In genomic region chr17:6497496-6498221, GRCh38 we compare ENCODE assay signal across 16 cellular contexts. TPM values are rescaled to one million over a fixed set of nuclear protein-coding genes. Genes with fewer than 3 reads are reported as not detected.
DNase-seq lines count a peak whose midpoint lies in the region; ATAC-seq and TF ChIP-seq lines count a peak whose summit lies in the region.
"Had no signal": no experiment of that assay in that cellular context is flagged by ENCODE, and none has a peak within 500 bp of the region (broad histone marks: within the 10 kb centered on the region; RNA-seq: fewer than 3 reads in every experiment).

No MANE protein-coding gene starts in this region.

- no peaks in the 10 kb centered on the region for H3K36me3 ChIP-seq in right atrium auricular region
- H3K36me3 ChIP-seq in gastroesophageal sphincter, result peaks cover 0 to 6% of the 10 kb centered on the region in 2 donors
- H3K36me3 ChIP-seq: prostate gland, tibial artery had no signal

- H3K27ac ChIP-seq in right atrium auricular region (no peak overlapping the region), gastroesophageal sphincter (peak overlapping the region in 3 of 4 donors; percentile 1 to 43 (median 31))
- H3K27ac ChIP-seq: GM23248, prostate gland, tibial artery had no signal

- H3K9me3 ChIP-seq in right atrium auricular region, result no peaks in the 10 kb centered on the region
- H3K9me3 ChIP-seq in gastroesophageal sphincter, result no peaks in the 10 kb centered on the region
- H3K9me3 ChIP-seq: prostate gland, tibial artery had no signal

- H3K27me3 ChIP-seq in right atrium auricular region (no peaks in the 10 kb centered on the region), gastroesophageal sphincter (no peaks in the 10 kb centered on the region)

- ATAC-seq in gastroesophageal sphincter (no peak), GM21529 (IDR thresholded peaks at IDR 0.05; ENCODE audit: unreplicated experiment) (no peak)
- ATAC-seq: stimulated activated effector memory CD8-positive, alpha-beta T cell treated with anti-CD3 and anti-CD28 coated beads, Interleukin-12 subunit alpha, Interleukin-12 subunit beta, amount 100 ng/mL, for 72 hours had no signal

- H3K9me3 Mint-ChIP-seq in nephron progenitor cell, result no peaks in the 10 kb centered on the region
- no peaks in the 10 kb centered on the region for H3K9me3 Mint-ChIP-seq in activated T-helper 1 cell treated with anti-CD3 and anti-CD28 coated beads, Interleukin-12 subunit alpha, Interleukin-12 subunit beta, Interleukin-2, Interleukin-4 antibody, amounts not matched to agents 30 ng/mL and 10 ng/mL and 1 ng/mL, durations not matched to agents 14 hours and 24 hours and 36 hours
- H3K9me3 Mint-ChIP-seq: stimulated activated effector memory CD8-positive, alpha-beta T cell treated with anti-CD3 and anti-CD28 coated beads, Interleukin-12 subunit alpha, Interleukin-12 subunit beta, amount 100 ng/mL, for 72 hours had no signal

- no peak for TF ChIP-seq POLR2A in gastroesophageal sphincter (IDR thresholded peaks at IDR 0.05)

- TF ChIP-seq CTCF in right atrium auricular region (IDR thresholded peaks at IDR 0.05), result no peak
- no peak for TF ChIP-seq CTCF in gastroesophageal sphincter (IDR thresholded peaks at IDR 0.05)
- TF ChIP-seq CTCF in nephron progenitor cell (IDR thresholded peaks at IDR 0.05), result no peak
- TF ChIP-seq CTCF in GM20000 (IDR thresholded peaks at IDR 0.05; ENCODE audit: extremely low read depth, missing control alignments), result no peak

- no peaks in the 10 kb centered on the region for H3K27me3 Mint-ChIP-seq in nephron progenitor cell (ENCODE audit: low read depth, poor library complexity)
- peaks cover 10% of the 10 kb centered on the region for H3K27me3 Mint-ChIP-seq in activated T-helper 1 cell treated with anti-CD3 and anti-CD28 coated beads, Interleukin-12 subunit alpha, Interleukin-12 subunit beta, Interleukin-2, Interleukin-4 antibody, amounts not matched to agents 30 ng/mL and 10 ng/mL and 1 ng/mL, durations not matched to agents 14 hours and 24 hours and 36 hours (ENCODE audit: insufficient read depth)
- H3K27me3 Mint-ChIP-seq: activated naive CD8-positive, alpha-beta T cell had no signal

- H3K27ac Mint-ChIP-seq in nephron progenitor cell, result peak overlapping the region; percentile 34
- H3K27ac Mint-ChIP-seq in activated T-helper 1 cell treated with anti-CD3 and anti-CD28 coated beads, Interleukin-12 subunit alpha, Interleukin-12 subunit beta, Interleukin-2, Interleukin-4 antibody, amounts not matched to agents 30 ng/mL and 10 ng/mL and 1 ng/mL, durations not matched to agents 14 hours and 24 hours and 36 hours, result no peak overlapping the region
- H3K27ac Mint-ChIP-seq: activated naive CD8-positive, alpha-beta T cell; stimulated activated effector memory CD8-positive, alpha-beta T cell treated with anti-CD3 and anti-CD28 coated beads, Interleukin-12 subunit alpha, Interleukin-12 subunit beta, amount 100 ng/mL, for 72 hours had no signal

- H3K4me1 Mint-ChIP-seq in nephron progenitor cell, result peaks cover 75% of the 10 kb centered on the region
- peaks cover 19% of the 10 kb centered on the region for H3K4me1 Mint-ChIP-seq in activated T-helper 1 cell treated with anti-CD3 and anti-CD28 coated beads, Interleukin-12 subunit alpha, Interleukin-12 subunit beta, Interleukin-2, Interleukin-4 antibody, amounts not matched to agents 30 ng/mL and 10 ng/mL and 1 ng/mL, durations not matched to agents 14 hours and 24 hours and 36 hours (ENCODE audit: low read depth)

- no peaks in the 10 kb centered on the region for H3K36me3 Mint-ChIP-seq in nephron progenitor cell (ENCODE audit: low read depth)
- no peaks in the 10 kb centered on the region for H3K36me3 Mint-ChIP-seq in activated T-helper 1 cell treated with anti-CD3 and anti-CD28 coated beads, Interleukin-12 subunit alpha, Interleukin-12 subunit beta, Interleukin-2, Interleukin-4 antibody, amounts not matched to agents 30 ng/mL and 10 ng/mL and 1 ng/mL, durations not matched to agents 14 hours and 24 hours and 36 hours (ENCODE audit: low read depth)
- H3K36me3 Mint-ChIP-seq: stimulated activated effector memory CD8-positive, alpha-beta T cell treated with anti-CD3 and anti-CD28 coated beads, Interleukin-12 subunit alpha, Interleukin-12 subunit beta, amount 100 ng/mL, for 72 hours had no signal

- no peak for TF ChIP-seq EP300 in gastroesophageal sphincter (IDR thresholded peaks at IDR 0.05)

- intact Hi-C loops in cardiac septum (cut with DNase I), result no loop called here
- intact Hi-C loops in activated T-helper 1 cell treated with anti-CD3 and anti-CD28 coated beads, Interleukin-12 subunit alpha, Interleukin-12 subunit beta, Interleukin-2, Interleukin-4 antibody, amounts not matched to agents 30 ng/mL and 10 ng/mL and 1 ng/mL, durations not matched to agents 14 hours and 24 hours and 36 hours (cut with micrococcal nuclease), result no loop called here

- peaks cover 0 to 13% of the 10 kb centered on the region in 2 donors for H3K4me1 ChIP-seq in right atrium auricular region
- H3K4me1 ChIP-seq in gastroesophageal sphincter, result peaks cover 0 to 64% (median 2%) of the 10 kb centered on the region in 3 donors
- H3K4me1 ChIP-seq: prostate gland had no signal

- peak overlapping the region; percentile 44 for H3K4me3 Mint-ChIP-seq in nephron progenitor cell
- no peak overlapping the region for H3K4me3 Mint-ChIP-seq in activated T-helper 1 cell treated with anti-CD3 and anti-CD28 coated beads, Interleukin-12 subunit alpha, Interleukin-12 subunit beta, Interleukin-2, Interleukin-4 antibody, amounts not matched to agents 30 ng/mL and 10 ng/mL and 1 ng/mL, durations not matched to agents 14 hours and 24 hours and 36 hours
- H3K4me3 Mint-ChIP-seq: activated naive CD8-positive, alpha-beta T cell; stimulated activated effector memory CD8-positive, alpha-beta T cell treated with anti-CD3 and anti-CD28 coated beads, Interleukin-12 subunit alpha, Interleukin-12 subunit beta, amount 100 ng/mL, for 72 hours had no signal

- peak; percentile 56 for DNase-seq in cardiac septum (ENCODE audit: low spot score)
- no peak for DNase-seq in right atrium auricular region (ENCODE audit: low spot score)
- DNase-seq in nephron progenitor cell, result peak; percentile 28
- no peak for DNase-seq in NCI-H146 treated with DMSO at 0.1 percent for 48 hours (lab: John Stamatoyannopoulos, UW; ENCODE audit: unreplicated experiment)
- DNase-seq in activated T-helper 1 cell treated with anti-CD3 and anti-CD28 coated beads, Interleukin-12 subunit alpha, Interleukin-12 subunit beta, Interleukin-2, Interleukin-4 antibody, amounts not matched to agents 30 ng/mL and 10 ng/mL and 1 ng/mL, durations not matched to agents 14 hours and 24 hours and 36 hours (ENCODE audit: low spot score), result no peak
- no peak for DNase-seq in GM20000 (ENCODE audit: low spot score)
- DNase-seq: activated CD4-positive, alpha-beta T cell treated with anti-CD3 and anti-CD28 coated beads, Interleukin-2, amount 50 U/mL, for 48 hours; DMS79; NCI-H2081 treated with DMSO at 0.1 percent for 48 hours had no signal

- H3K4me3 ChIP-seq in right atrium auricular region (no peak overlapping the region), gastroesophageal sphincter (no peak overlapping the region)
- H3K4me3 ChIP-seq: GM23248, prostate gland, tibial artery had no signal

- 24% methylated on average over 4 of the region's 17 CpGs; no CpG with 5 or more reads in 1 of the 2 donors for WGBS in gastroesophageal sphincter (ENCODE audit: low coverage in 1 of 2), 2 donors

RNA-seq across cellular contexts. Expression of gene PIMREG, which starts 53.4 kb away (rescaled TPM):
- total RNA-seq in cardiac septum (not detected), right atrium auricular region (under 1 TPM in 1 of 2 donors, not detected in 1; 0.93 TPM), gastroesophageal sphincter (under 1 TPM in 2 of 4 donors, not detected in 2; 0.31 to 0.59 TPM)
- 6.8 and 8.0 TPM in 2 replicates for total RNA-seq in activated T-helper 1 cell treated with anti-CD3 and anti-CD28 coated beads, Interleukin-12 subunit alpha, Interleukin-12 subunit beta, Interleukin-2, Interleukin-4 antibody, amounts not matched to agents 30 ng/mL and 10 ng/mL and 1 ng/mL, durations not matched to agents 14 hours and 24 hours and 36 hours

RNA-seq across cellular contexts. Expression of gene PITPNM3, which starts 58.7 kb away (rescaled TPM):
- total RNA-seq in cardiac septum, result 0.57 TPM
- total RNA-seq in right atrium auricular region, result 1 to 10 TPM in 1 of 2 donors, under 1 TPM in 1; 0.56 to 1.2 TPM
- 10 to 100 TPM; 23.3 to 87.7 (median 47.8) TPM for total RNA-seq in gastroesophageal sphincter
- total RNA-seq in activated T-helper 1 cell treated with anti-CD3 and anti-CD28 coated beads, Interleukin-12 subunit alpha, Interleukin-12 subunit beta, Interleukin-2, Interleukin-4 antibody, amounts not matched to agents 30 ng/mL and 10 ng/mL and 1 ng/mL, durations not matched to agents 14 hours and 24 hours and 36 hours, result 0.65 and 0.81 TPM in 2 replicates

Comparison
In these comparisons a context has a peak if more than half of its experiments do, and no peak if none do; other contexts are left out.
1. DNase-seq: peak in cardiac septum (single experiment) and nephron progenitor cell (single experiment); none in right atrium auricular region (single experiment), NCI-H146 treated with DMSO at 0.1 percent for 48 hours (single experiment), activated T-helper 1 cell treated with anti-CD3 and anti-CD28 coated beads, Interleukin-12 subunit alpha, Interleukin-12 subunit beta, Interleukin-2, Interleukin-4 antibody, amounts not matched to agents 30 ng/mL and 10 ng/mL and 1 ng/mL, durations not matched to agents 14 hours and 24 hours and 36 hours (single experiment) and GM20000 (single experiment).
2. H3K27ac ChIP-seq: peak in gastroesophageal sphincter (3 of 4); none in right atrium auricular region (0 of 2).
3. RNA of gene PITPNM3, which starts 58.7 kb away (total RNA-seq): 23.3 to 87.7 TPM in gastroesophageal sphincter; 0.56 to 1.2 TPM in right atrium auricular region, 0.65 to 0.81 TPM in activated T-helper 1 cell treated with anti-CD3 and anti-CD28 coated beads, Interleukin-12 subunit alpha, Interleukin-12 subunit beta, Interleukin-2, Interleukin-4 antibody, amounts not matched to agents 30 ng/mL and 10 ng/mL and 1 ng/mL, durations not matched to agents 14 hours and 24 hours and 36 hours and 0.57 TPM in cardiac septum (single experiment); every median in the first group is over 10 times any median in the second.